8 cellular contexts compared by ENCODE assay signal in the genomic region with DNA sequence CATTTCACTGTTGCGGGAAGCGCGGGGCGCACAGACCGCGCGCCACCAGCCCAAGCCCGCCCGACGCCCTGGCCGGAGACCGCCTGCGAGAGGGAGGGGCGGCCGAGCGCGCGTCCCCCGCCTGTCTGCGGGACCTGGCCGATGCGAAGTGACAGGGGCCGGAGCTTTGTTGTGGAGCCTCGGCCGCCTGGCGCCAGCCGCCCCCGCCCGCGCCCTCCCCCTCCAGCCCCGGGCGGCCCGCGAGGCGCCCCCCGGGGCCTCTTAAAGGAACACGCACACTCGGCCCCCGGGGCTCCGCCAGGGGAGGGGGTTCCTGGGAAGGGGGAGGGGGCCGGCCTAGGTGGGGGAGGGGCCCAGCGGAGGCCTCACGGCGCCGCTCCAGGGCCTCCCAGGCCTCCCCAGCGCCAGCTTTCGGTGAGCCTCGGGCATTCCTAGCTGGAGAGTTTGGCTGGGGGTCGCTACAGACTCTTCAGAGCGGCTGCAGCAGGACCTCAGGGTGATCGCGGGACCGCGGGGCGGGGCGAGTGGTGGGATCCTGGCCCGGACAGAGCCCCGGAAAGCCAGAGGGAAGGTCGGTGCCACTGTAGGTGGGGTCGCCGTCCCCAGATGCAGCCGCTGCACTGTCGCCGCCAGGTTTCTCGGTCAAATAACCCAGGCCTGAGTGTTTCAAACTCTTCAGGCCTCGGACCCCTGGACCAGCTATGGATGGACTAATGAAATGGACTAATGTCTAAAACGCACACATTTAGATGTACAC. TPM values are rescaled to one million over a fixed set of nuclear protein-coding genes. Genes with fewer than 3 reads are reported as not detected.
DNase-seq lines count a peak whose midpoint lies in the region; ATAC-seq and TF ChIP-seq lines count a peak whose summit lies in the region.

No MANE protein-coding gene starts in this region.

- peak overlapping the region; percentile 70 for H2AFZ ChIP-seq in osteoblast (ENCODE audit: low read length)

- peaks cover 23% of the 10 kb centered on the region for H3K4me1 Mint-ChIP-seq in activated naive CD4-positive, alpha-beta T cell treated with anti-CD3 and anti-CD28 coated beads for 36 hours (ENCODE audit: low read depth)
- H3K4me1 Mint-ChIP-seq in activated naive CD8-positive, alpha-beta T cell treated with anti-CD3 and anti-CD28 coated beads, Interleukin-2, amount 50 U/mL, for 24 hours = peaks cover 23% of the 10 kb centered on the region

- H3K4me2 ChIP-seq in osteoblast (ENCODE audit: insufficient read depth, low read length) = peak overlapping the region; percentile 95

- peaks cover 12% of the 10 kb centered on the region for H4K20me1 ChIP-seq in osteoblast (ENCODE audit: insufficient read depth, low read length)

- H3K27me3 Mint-ChIP-seq in activated naive CD4-positive, alpha-beta T cell treated with anti-CD3 and anti-CD28 coated beads for 36 hours (ENCODE audit: low read depth) = peaks cover 44% of the 10 kb centered on the region
- H3K27me3 Mint-ChIP-seq in activated naive CD8-positive, alpha-beta T cell treated with anti-CD3 and anti-CD28 coated beads, Interleukin-2, amount 50 U/mL, for 24 hours = peaks cover 49% of the 10 kb centered on the region

- ATAC-seq in gastroesophageal sphincter (no peak), HG02798 (IDR thresholded peaks at IDR 0.05; ENCODE audit: poor library complexity, unreplicated experiment) (no peak), HG03139 (IDR thresholded peaks at IDR 0.05; ENCODE audit: unreplicated experiment) (no peak)
- ATAC-seq in activated naive CD8-positive, alpha-beta T cell treated with anti-CD3 and anti-CD28 coated beads, Interleukin-2, amount 50 U/mL, for 24 hours = no peak

- peaks cover 72% of the 10 kb centered on the region for H3K79me2 ChIP-seq in osteoblast (ENCODE audit: insufficient read depth, low read length)

- H3K27me3 ChIP-seq in Peyer's patch = peaks cover 0 to 57% of the 10 kb centered on the region in 2 donors
- H3K27me3 ChIP-seq in gastroesophageal sphincter = peaks cover 67% of the 10 kb centered on the region
- H3K27me3 ChIP-seq in osteoblast (ENCODE audit: insufficient read depth, low read length) = no peaks in the 10 kb centered on the region

- TF ChIP-seq EP300 in gastroesophageal sphincter (IDR thresholded peaks at IDR 0.05) = no peak

- H3K9me3 Mint-ChIP-seq in activated naive CD4-positive, alpha-beta T cell treated with anti-CD3 and anti-CD28 coated beads for 36 hours = no peaks in the 10 kb centered on the region
- no peaks in the 10 kb centered on the region for H3K9me3 Mint-ChIP-seq in activated naive CD8-positive, alpha-beta T cell treated with anti-CD3 and anti-CD28 coated beads, Interleukin-2, amount 50 U/mL, for 24 hours

- peak; percentile 37 for TF ChIP-seq CTCF in AG09319 (IDR thresholded peaks at IDR 0.05; ENCODE audit: low read depth, low read length)
- no peak for TF ChIP-seq CTCF in Peyer's patch (IDR thresholded peaks at IDR 0.05)
- TF ChIP-seq CTCF in gastroesophageal sphincter (IDR thresholded peaks at IDR 0.05) = no peak
- no peak for TF ChIP-seq CTCF in osteoblast (IDR thresholded peaks at IDR 0.05; ENCODE audit: extremely low read depth, low read depth, low read length)

- H3K4me3 ChIP-seq in Peyer's patch (peak overlapping the region in 3 of 4 donors; percentile 15 to 59 (median 48)), gastroesophageal sphincter (peak overlapping the region; percentile 26 to 57), osteoblast (ENCODE audit: insufficient read depth, low read length) (peak overlapping the region; percentile 88)

- CTCF ChIA-PET in activated naive CD4-positive, alpha-beta T cell treated with anti-CD3 and anti-CD28 coated beads for 36 hours (lab: Charles Lee) = interaction anchor here (0.7 to 0.9 kb wide), 2 partner anchors 12 to 53 kb away, joined by 3 read pairs; no protein-coding TSS in a partner anchor

- H3K9me3 ChIP-seq in Peyer's patch (no peaks in the 10 kb centered on the region), gastroesophageal sphincter (no peaks in the 10 kb centered on the region), osteoblast (ENCODE audit: low read depth, low read length) (no peaks in the 10 kb centered on the region)

- no peaks in the 10 kb centered on the region for H3K36me3 Mint-ChIP-seq in activated naive CD4-positive, alpha-beta T cell treated with anti-CD3 and anti-CD28 coated beads for 36 hours (ENCODE audit: low read depth)
- H3K36me3 Mint-ChIP-seq in activated naive CD8-positive, alpha-beta T cell treated with anti-CD3 and anti-CD28 coated beads, Interleukin-2, amount 50 U/mL, for 24 hours (ENCODE audit: low read depth) = peaks cover 2% of the 10 kb centered on the region

- H3K27ac Mint-ChIP-seq in activated naive CD4-positive, alpha-beta T cell treated with anti-CD3 and anti-CD28 coated beads for 36 hours = no peak overlapping the region
- H3K27ac Mint-ChIP-seq in activated naive CD8-positive, alpha-beta T cell treated with anti-CD3 and anti-CD28 coated beads, Interleukin-2, amount 50 U/mL, for 24 hours = no peak overlapping the region

- intact Hi-C loops in activated naive CD4-positive, alpha-beta T cell treated with anti-CD3 and anti-CD28 coated beads for 36 hours (cut with micrococcal nuclease) = no loop called here

- no peaks in the 10 kb centered on the region for H3K36me3 ChIP-seq in Peyer's patch
- H3K36me3 ChIP-seq in gastroesophageal sphincter = peaks cover 0 to 4% of the 10 kb centered on the region in 2 donors
- H3K36me3 ChIP-seq in osteoblast (ENCODE audit: insufficient read depth, low read length) = no peaks in the 10 kb centered on the region

- no peak for DNase-seq in AG09319 (ENCODE audit: extremely low read depth, low read depth)
- peak in 1 of 3 donors; percentile 45 for DNase-seq in Peyer's patch
- peak; percentile 96 for DNase-seq in osteoblast (ENCODE audit: insufficient read length, low spot score, missing footprints)
- DNase-seq in activated naive CD4-positive, alpha-beta T cell treated with anti-CD3 and anti-CD28 coated beads for 36 hours = no peak
- no peak for DNase-seq in activated naive CD8-positive, alpha-beta T cell treated with anti-CD3 and anti-CD28 coated beads, Interleukin-2, amount 50 U/mL, for 24 hours

- H3K27ac ChIP-seq in Peyer's patch (peak overlapping the region; percentile 46 to 82 (median 66)), gastroesophageal sphincter (peak overlapping the region in 3 of 4 donors; percentile 80 to 93 (median 92)), osteoblast (ENCODE audit: low read depth, low read length) (peak overlapping the region; percentile 85)

- 0% methylated on average over 1 of the region's 67 CpGs; no CpG with 5 or more reads in 1 of the 2 donors for WGBS in gastroesophageal sphincter (ENCODE audit: low coverage in 1 of 2), 2 donors

- TF ChIP-seq POLR2A in Peyer's patch (IDR thresholded peaks at IDR 0.05) = no peak
- no peak for TF ChIP-seq POLR2A in gastroesophageal sphincter (IDR thresholded peaks at IDR 0.05)

- H3K4me3 Mint-ChIP-seq in activated naive CD4-positive, alpha-beta T cell treated with anti-CD3 and anti-CD28 coated beads for 36 hours = no peak overlapping the region
- no peak overlapping the region for H3K4me3 Mint-ChIP-seq in activated naive CD8-positive, alpha-beta T cell treated with anti-CD3 and anti-CD28 coated beads, Interleukin-2, amount 50 U/mL, for 24 hours

- peaks cover 0 to 39% (median 20%) of the 10 kb centered on the region in 4 donors for H3K4me1 ChIP-seq in Peyer's patch
- H3K4me1 ChIP-seq in gastroesophageal sphincter = peaks cover 0 to 75% (median 23%) of the 10 kb centered on the region in 3 donors
- H3K4me1 ChIP-seq in osteoblast (ENCODE audit: insufficient read depth, low read length) = peaks cover 29% of the 10 kb centered on the region

RNA-seq across cellular contexts. Expression of a gene that starts 2.4 kb away (rescaled TPM):
- total RNA-seq in Peyer's patch = 10 to 100 TPM in 1 of 4 donors, 1 to 10 TPM in 3; 2.3 to 31.4 (median 8.2) TPM
- total RNA-seq in gastroesophageal sphincter = 10 to 100 TPM; 19.0 to 33.6 (median 22.8) TPM
- total RNA-seq in osteoblast = 10.3 and 11.6 TPM in 2 replicates
- total RNA-seq in activated naive CD4-positive, alpha-beta T cell treated with anti-CD3 and anti-CD28 coated beads for 36 hours = not detected

RNA-seq across cellular contexts. Expression of a gene that starts 55.0 kb away (rescaled TPM):
- total RNA-seq in Peyer's patch (not detected), gastroesophageal sphincter (under 1 TPM in 1 of 4 donors, not detected in 3; 0.27 TPM), osteoblast (0.59 TPM in 1 of 2 replicates, not detected in the other)
- total RNA-seq in activated naive CD4-positive, alpha-beta T cell treated with anti-CD3 and anti-CD28 coated beads for 36 hours = not detected
